1 cellular context compared by ENCODE assay signal in the genomic region with DNA sequence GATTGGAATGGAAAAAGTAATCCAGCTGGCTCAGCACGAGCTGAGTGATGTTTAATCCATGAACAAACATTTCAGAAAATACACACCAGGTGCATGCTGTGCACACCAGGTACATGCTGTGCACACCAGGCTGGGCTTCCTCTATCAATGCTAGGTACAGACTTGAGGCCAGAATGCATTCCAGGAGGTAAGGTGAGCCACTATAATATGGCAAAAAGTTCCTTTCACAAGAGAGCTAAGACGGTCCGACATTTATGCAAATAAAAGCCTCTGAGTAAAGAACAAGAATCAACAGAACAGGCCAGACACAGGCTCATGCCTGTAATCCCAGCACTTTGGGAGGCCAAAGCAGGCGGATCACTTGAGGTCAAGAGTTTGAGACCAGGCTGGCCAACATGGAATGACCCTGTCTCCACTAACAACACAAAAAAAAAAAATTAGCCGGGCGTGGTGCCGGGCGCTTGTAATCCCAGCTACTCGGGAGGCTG.
TF ChIP-seq lines count a peak whose summit lies in the region.

No MANE protein-coding gene starts in this region.

TF ChIP-seq in HepG2, 621 proteins besides CTCF, POLR2A, EP300 and RAD21 (continued from another document):
- no peak for TF ChIP-seq ZNF510 (CRISPR knock-in tag; IDR thresholded peaks at IDR 0.05; ENCODE audit: low read depth)
- TF ChIP-seq CEBPG (CRISPR knock-in tag; IDR thresholded peaks at IDR 0.05), result no peak
- peak; percentile 79 for TF ChIP-seq PPARG (CRISPR knock-in tag; conservative IDR thresholded peaks at IDR 0.05)
- TF ChIP-seq ZNF660 (CRISPR knock-in tag; IDR thresholded peaks at IDR 0.05; ENCODE audit: borderline replicate concordance, low read depth), result no peak
- TF ChIP-seq ZSCAN22 (CRISPR knock-in tag; IDR thresholded peaks at IDR 0.05), result 0 out of 2 replicates have a peak, but pooled peaks have one; percentile 45
- no peak for TF ChIP-seq NFIB (CRISPR knock-in tag; IDR thresholded peaks at IDR 0.05; ENCODE audit: borderline replicate concordance)
- no peak for TF ChIP-seq TEAD2 (CRISPR knock-in tag; IDR thresholded peaks at IDR 0.05)
- TF ChIP-seq, protein P1, sequence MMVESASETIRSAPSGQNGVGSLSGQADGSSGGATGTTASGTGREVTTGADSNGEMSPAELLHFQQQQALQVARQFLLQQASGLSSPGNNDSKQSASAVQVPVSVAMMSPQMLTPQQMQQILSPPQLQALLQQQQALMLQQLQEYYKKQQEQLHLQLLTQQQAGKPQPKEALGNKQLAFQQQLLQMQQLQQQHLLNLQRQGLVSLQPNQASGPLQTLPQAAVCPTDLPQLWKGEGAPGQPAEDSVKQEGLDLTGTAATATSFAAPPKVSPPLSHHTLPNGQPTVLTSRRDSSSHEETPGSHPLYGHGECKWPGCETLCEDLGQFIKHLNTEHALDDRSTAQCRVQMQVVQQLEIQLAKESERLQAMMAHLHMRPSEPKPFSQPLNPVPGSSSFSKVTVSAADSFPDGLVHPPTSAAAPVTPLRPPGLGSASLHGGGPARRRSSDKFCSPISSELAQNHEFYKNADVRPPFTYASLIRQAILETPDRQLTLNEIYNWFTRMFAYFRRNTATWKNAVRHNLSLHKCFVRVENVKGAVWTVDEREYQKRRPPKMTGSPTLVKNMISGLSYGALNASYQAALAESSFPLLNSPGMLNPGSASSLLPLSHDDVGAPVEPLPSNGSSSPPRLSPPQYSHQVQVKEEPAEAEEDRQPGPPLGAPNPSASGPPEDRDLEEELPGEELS (CRISPR knock-in tag; IDR thresholded peaks at IDR 0.05), result peak; percentile 53; the same call in 1 of the 2 replicates
- no peak for TF ChIP-seq THYN1 (CRISPR knock-in tag; IDR thresholded peaks at IDR 0.05; ENCODE audit: borderline replicate concordance, low read depth)
- TF ChIP-seq FOXJ3 (CRISPR knock-in tag; IDR thresholded peaks at IDR 0.05; ENCODE audit: borderline replicate concordance), result 0 out of 2 replicates have a peak, but pooled peaks have one; percentile 49
- TF ChIP-seq, protein P2, sequence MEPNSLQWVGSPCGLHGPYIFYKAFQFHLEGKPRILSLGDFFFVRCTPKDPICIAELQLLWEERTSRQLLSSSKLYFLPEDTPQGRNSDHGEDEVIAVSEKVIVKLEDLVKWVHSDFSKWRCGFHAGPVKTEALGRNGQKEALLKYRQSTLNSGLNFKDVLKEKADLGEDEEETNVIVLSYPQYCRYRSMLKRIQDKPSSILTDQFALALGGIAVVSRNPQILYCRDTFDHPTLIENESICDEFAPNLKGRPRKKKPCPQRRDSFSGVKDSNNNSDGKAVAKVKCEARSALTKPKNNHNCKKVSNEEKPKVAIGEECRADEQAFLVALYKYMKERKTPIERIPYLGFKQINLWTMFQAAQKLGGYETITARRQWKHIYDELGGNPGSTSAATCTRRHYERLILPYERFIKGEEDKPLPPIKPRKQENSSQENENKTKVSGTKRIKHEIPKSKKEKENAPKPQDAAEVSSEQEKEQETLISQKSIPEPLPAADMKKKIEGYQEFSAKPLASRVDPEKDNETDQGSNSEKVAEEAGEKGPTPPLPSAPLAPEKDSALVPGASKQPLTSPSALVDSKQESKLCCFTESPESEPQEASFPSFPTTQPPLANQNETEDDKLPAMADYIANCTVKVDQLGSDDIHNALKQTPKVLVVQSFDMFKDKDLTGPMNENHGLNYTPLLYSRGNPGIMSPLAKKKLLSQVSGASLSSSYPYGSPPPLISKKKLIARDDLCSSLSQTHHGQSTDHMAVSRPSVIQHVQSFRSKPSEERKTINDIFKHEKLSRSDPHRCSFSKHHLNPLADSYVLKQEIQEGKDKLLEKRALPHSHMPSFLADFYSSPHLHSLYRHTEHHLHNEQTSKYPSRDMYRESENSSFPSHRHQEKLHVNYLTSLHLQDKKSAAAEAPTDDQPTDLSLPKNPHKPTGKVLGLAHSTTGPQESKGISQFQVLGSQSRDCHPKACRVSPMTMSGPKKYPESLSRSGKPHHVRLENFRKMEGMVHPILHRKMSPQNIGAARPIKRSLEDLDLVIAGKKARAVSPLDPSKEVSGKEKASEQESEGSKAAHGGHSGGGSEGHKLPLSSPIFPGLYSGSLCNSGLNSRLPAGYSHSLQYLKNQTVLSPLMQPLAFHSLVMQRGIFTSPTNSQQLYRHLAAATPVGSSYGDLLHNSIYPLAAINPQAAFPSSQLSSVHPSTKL (CRISPR knock-in tag; IDR thresholded peaks at IDR 0.05), result peak; percentile 73
- TF ChIP-seq ZSCAN9 (CRISPR knock-in tag; IDR thresholded peaks at IDR 0.05; ENCODE audit: borderline replicate concordance), result no peak
- TF ChIP-seq GATAD2A (CRISPR knock-in tag; IDR thresholded peaks at IDR 0.05), result 0 out of 2 replicates have a peak, but pooled peaks have one; percentile 28
- TF ChIP-seq SP1 (IDR thresholded peaks at IDR 0.05), result no peak
- no peak for TF ChIP-seq SP1 (CRISPR knock-in tag; IDR thresholded peaks at IDR 0.05)
- TF ChIP-seq, protein P3, sequence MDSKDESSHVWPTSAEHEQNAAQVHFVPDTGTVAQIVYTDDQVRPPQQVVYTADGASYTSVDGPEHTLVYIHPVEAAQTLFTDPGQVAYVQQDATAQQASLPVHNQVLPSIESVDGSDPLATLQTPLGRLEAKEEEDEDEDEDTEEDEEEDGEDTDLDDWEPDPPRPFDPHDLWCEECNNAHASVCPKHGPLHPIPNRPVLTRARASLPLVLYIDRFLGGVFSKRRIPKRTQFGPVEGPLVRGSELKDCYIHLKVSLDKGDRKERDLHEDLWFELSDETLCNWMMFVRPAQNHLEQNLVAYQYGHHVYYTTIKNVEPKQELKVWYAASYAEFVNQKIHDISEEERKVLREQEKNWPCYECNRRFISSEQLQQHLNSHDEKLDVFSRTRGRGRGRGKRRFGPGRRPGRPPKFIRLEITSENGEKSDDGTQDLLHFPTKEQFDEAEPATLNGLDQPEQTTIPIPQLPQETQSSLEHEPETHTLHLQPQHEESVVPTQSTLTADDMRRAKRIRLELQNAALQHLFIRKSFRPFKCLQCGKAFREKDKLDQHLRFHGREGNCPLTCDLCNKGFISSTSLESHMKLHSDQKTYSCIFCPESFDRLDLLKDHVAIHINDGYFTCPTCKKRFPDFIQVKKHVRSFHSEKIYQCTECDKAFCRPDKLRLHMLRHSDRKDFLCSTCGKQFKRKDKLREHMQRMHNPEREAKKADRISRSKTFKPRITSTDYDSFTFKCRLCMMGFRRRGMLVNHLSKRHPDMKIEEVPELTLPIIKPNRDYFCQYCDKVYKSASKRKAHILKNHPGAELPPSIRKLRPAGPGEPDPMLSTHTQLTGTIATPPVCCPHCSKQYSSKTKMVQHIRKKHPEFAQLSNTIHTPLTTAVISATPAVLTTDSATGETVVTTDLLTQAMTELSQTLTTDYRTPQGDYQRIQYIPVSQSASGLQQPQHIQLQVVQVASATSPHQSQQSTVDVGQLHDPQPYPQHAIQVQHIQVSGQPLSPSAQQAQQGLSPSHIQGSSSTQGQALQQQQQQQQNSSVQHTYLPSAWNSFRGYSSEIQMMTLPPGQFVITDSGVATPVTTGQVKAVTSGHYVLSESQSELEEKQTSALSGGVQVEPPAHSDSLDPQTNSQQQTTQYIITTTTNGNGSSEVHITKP (CRISPR knock-in tag; IDR thresholded peaks at IDR 0.05; ENCODE audit: low read depth), result no peak; the same call in 1 of the 2 replicates
- TF ChIP-seq MED1 (CRISPR knock-in tag; IDR thresholded peaks at IDR 0.05), result peak; percentile 43; the same call in 1 of the 2 replicates
- no peak for TF ChIP-seq ZBTB20 (CRISPR knock-in tag; IDR thresholded peaks at IDR 0.05; ENCODE audit: borderline replicate concordance, low read depth)
- TF ChIP-seq ERF (CRISPR knock-in tag; IDR thresholded peaks at IDR 0.05), result peak; percentile 58; the same call in 1 of the 2 replicates
- TF ChIP-seq, protein P4, sequence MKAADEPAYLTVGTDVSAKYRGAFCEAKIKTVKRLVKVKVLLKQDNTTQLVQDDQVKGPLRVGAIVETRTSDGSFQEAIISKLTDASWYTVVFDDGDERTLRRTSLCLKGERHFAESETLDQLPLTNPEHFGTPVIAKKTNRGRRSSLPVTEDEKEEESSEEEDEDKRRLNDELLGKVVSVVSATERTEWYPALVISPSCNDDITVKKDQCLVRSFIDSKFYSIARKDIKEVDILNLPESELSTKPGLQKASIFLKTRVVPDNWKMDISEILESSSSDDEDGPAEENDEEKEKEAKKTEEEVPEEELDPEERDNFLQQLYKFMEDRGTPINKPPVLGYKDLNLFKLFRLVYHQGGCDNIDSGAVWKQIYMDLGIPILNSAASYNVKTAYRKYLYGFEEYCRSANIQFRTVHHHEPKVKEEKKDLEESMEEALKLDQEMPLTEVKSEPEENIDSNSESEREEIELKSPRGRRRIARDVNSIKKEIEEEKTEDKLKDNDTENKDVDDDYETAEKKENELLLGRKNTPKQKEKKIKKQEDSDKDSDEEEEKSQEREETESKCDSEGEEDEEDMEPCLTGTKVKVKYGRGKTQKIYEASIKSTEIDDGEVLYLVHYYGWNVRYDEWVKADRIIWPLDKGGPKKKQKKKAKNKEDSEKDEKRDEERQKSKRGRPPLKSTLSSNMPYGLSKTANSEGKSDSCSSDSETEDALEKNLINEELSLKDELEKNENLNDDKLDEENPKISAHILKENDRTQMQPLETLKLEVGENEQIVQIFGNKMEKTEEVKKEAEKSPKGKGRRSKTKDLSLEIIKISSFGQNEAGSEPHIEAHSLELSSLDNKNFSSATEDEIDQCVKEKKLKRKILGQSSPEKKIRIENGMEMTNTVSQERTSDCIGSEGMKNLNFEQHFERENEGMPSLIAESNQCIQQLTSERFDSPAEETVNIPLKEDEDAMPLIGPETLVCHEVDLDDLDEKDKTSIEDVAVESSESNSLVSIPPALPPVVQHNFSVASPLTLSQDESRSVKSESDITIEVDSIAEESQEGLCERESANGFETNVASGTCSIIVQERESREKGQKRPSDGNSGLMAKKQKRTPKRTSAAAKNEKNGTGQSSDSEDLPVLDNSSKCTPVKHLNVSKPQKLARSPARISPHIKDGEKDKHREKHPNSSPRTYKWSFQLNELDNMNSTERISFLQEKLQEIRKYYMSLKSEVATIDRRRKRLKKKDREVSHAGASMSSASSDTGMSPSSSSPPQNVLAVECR (CRISPR knock-in tag; IDR thresholded peaks at IDR 0.05; ENCODE audit: borderline replicate concordance), result peak; percentile 28; the same call in 1 of the 2 replicates
- TF ChIP-seq REXO4 (CRISPR knock-in tag; IDR thresholded peaks at IDR 0.05; ENCODE audit: borderline replicate concordance), result no peak
- TF ChIP-seq RXRB (CRISPR knock-in tag; IDR thresholded peaks at IDR 0.05; ENCODE audit: borderline replicate concordance), result peak; percentile 87; the same call in 1 of the 2 replicates
- TF ChIP-seq NR2F6 (IDR thresholded peaks at IDR 0.05), result peak; percentile 53
- peak; percentile 47 for TF ChIP-seq NR2F6 (CRISPR knock-in tag; IDR thresholded peaks at IDR 0.05)
- TF ChIP-seq SKI (IDR thresholded peaks at IDR 0.05; ENCODE audit: partially characterized antibody), result peak; percentile 89
- TF ChIP-seq, protein P5, sequence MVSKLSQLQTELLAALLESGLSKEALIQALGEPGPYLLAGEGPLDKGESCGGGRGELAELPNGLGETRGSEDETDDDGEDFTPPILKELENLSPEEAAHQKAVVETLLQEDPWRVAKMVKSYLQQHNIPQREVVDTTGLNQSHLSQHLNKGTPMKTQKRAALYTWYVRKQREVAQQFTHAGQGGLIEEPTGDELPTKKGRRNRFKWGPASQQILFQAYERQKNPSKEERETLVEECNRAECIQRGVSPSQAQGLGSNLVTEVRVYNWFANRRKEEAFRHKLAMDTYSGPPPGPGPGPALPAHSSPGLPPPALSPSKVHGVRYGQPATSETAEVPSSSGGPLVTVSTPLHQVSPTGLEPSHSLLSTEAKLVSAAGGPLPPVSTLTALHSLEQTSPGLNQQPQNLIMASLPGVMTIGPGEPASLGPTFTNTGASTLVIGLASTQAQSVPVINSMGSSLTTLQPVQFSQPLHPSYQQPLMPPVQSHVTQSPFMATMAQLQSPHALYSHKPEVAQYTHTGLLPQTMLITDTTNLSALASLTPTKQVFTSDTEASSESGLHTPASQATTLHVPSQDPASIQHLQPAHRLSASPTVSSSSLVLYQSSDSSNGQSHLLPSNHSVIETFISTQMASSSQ (IDR thresholded peaks at IDR 0.05; ENCODE audit: low read depth), result no peak
- TF ChIP-seq, protein P5 (CRISPR knock-in tag; IDR thresholded peaks at IDR 0.05; ENCODE audit: borderline replicate concordance), result 0 out of 2 replicates have a peak, but pooled peaks have one; percentile 40
- TF ChIP-seq, protein P6, sequence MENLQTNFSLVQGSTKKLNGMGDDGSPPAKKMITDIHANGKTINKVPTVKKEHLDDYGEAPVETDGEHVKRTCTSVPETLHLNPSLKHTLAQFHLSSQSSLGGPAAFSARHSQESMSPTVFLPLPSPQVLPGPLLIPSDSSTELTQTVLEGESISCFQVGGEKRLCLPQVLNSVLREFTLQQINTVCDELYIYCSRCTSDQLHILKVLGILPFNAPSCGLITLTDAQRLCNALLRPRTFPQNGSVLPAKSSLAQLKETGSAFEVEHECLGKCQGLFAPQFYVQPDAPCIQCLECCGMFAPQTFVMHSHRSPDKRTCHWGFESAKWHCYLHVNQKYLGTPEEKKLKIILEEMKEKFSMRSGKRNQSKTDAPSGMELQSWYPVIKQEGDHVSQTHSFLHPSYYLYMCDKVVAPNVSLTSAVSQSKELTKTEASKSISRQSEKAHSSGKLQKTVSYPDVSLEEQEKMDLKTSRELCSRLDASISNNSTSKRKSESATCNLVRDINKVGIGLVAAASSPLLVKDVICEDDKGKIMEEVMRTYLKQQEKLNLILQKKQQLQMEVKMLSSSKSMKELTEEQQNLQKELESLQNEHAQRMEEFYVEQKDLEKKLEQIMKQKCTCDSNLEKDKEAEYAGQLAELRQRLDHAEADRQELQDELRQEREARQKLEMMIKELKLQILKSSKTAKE (CRISPR knock-in tag; IDR thresholded peaks at IDR 0.05; ENCODE audit: borderline replicate concordance), result peak; percentile 85
- 0 out of 2 replicates have a peak, but pooled peaks have one; percentile 17 for TF ChIP-seq FOSL2 (CRISPR knock-in tag; IDR thresholded peaks at IDR 0.05)
